Comparison of ENCODE assay signal across 19 cellular contexts in the genomic region with DNA sequence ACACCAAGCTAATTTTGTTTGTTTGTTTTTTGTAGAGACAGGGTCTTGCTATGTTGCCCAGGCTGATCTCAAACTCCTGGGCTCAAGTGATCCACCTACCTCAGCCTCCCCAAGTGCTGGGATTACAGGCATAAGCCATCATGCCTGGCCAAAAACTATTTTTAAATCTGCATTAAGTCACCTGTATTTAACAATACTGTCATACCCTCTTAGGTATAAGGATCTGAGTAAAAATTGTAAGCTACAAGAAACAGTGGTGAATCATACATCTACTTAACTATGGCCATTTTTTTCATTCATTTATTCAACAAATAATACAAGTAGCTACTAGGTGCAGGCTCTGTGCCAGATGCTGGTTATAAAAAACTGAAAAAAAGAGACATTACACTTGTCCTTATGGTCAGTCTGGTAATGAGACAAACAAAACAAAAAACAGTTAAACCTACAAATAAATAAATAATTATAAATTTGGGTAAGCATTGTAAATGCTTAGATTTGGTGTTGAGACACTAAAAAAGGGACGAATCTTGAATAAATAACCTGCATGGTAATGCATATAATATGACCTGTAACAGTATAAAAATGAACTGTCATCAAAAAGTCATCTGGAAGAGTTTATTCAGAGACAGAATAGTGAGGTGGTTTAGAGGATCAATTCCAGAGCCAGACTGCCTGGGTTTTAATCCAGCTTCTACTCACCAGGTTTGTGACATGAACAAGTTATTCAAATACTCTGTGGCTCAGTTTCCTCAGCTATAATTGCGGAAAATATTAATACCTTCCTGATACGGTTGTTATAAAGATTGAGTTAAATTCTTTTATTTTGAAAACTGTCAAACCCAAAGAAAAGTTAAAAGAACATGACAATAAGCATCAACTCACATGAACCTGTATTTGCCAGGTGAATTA.
"Had no signal": no experiment of that assay in that cellular context is flagged by ENCODE, and none has a peak within 500 bp of the region (broad histone marks: within the 10 kb centered on the region; RNA-seq: fewer than 3 reads in every experiment).

No MANE protein-coding gene starts in this region.

- H3K27ac ChIP-seq: dorsolateral prefrontal cortex, epithelial cell of prostate, esophagus muscularis mucosa, foreskin keratinocyte, gastroesophageal sphincter, left lung, neutrophil, psoas muscle, testis, tibial artery had no signal

- H3K27me3 Mint-ChIP-seq: naive B cell; natural killer cell treated with Interleukin-12 subunit alpha and Interleukin-12 subunit beta and Interleukin-15 and Interleukin-18, amount 100 ng/mL, for 72 hours; type B pancreatic cell had no signal

- H3K4me1 ChIP-seq: esophagus muscularis mucosa, gastroesophageal sphincter, left lung, psoas muscle, testis, tibial artery had no signal

- H3K4me3 Mint-ChIP-seq: mesothelial cell of epicardium; natural killer cell treated with Interleukin-12 subunit alpha and Interleukin-12 subunit beta and Interleukin-15 and Interleukin-18, amount 100 ng/mL, for 72 hours; neural crest cell; stimulated activated effector memory CD8-positive, alpha-beta T cell treated with anti-CD3 and anti-CD28 coated beads, Interleukin-12 subunit alpha, Interleukin-12 subunit beta, amount 100 ng/mL, for 72 hours; type B pancreatic cell had no signal

- H3K27ac Mint-ChIP-seq: mesothelial cell of epicardium; natural killer cell treated with Interleukin-12 subunit alpha and Interleukin-12 subunit beta and Interleukin-15 and Interleukin-18, amount 100 ng/mL, for 72 hours; stimulated activated effector memory CD8-positive, alpha-beta T cell treated with anti-CD3 and anti-CD28 coated beads, Interleukin-12 subunit alpha, Interleukin-12 subunit beta, amount 100 ng/mL, for 72 hours; type B pancreatic cell had no signal

- H3K36me3 Mint-ChIP-seq: mesothelial cell of epicardium; naive B cell; natural killer cell treated with Interleukin-12 subunit alpha and Interleukin-12 subunit beta and Interleukin-15 and Interleukin-18, amount 100 ng/mL, for 72 hours; type B pancreatic cell had no signal

- H3K4me1 Mint-ChIP-seq: stimulated activated effector memory CD8-positive, alpha-beta T cell treated with anti-CD3 and anti-CD28 coated beads, Interleukin-12 subunit alpha, Interleukin-12 subunit beta, amount 100 ng/mL, for 72 hours had no signal

- H3K27me3 ChIP-seq: dorsolateral prefrontal cortex, esophagus muscularis mucosa, foreskin keratinocyte, gastroesophageal sphincter, left lung, neutrophil, testis, tibial artery had no signal

- H3K36me3 ChIP-seq: esophagus muscularis mucosa, gastroesophageal sphincter, left lung, tibial artery had no signal

- H3K9me3 Mint-ChIP-seq: mesothelial cell of epicardium; naive B cell; natural killer cell treated with Interleukin-12 subunit alpha and Interleukin-12 subunit beta and Interleukin-15 and Interleukin-18, amount 100 ng/mL, for 72 hours; neural crest cell; stimulated activated effector memory CD8-positive, alpha-beta T cell treated with anti-CD3 and anti-CD28 coated beads, Interleukin-12 subunit alpha, Interleukin-12 subunit beta, amount 100 ng/mL, for 72 hours; type B pancreatic cell had no signal

- H3K4me3 ChIP-seq: dorsolateral prefrontal cortex, esophagus muscularis mucosa, gastroesophageal sphincter, left lung, mucosa of descending colon, psoas muscle, smooth muscle cell, testis, tibial artery had no signal

- DNase-seq: kidney had no signal

- H3K9me3 ChIP-seq: esophagus muscularis mucosa, gastroesophageal sphincter, left lung, mucosa of descending colon, neutrophil, psoas muscle, testis, tibial artery had no signal
